Comparison of ENCODE assay signal across 8 cellular contexts in the genomic region with DNA sequence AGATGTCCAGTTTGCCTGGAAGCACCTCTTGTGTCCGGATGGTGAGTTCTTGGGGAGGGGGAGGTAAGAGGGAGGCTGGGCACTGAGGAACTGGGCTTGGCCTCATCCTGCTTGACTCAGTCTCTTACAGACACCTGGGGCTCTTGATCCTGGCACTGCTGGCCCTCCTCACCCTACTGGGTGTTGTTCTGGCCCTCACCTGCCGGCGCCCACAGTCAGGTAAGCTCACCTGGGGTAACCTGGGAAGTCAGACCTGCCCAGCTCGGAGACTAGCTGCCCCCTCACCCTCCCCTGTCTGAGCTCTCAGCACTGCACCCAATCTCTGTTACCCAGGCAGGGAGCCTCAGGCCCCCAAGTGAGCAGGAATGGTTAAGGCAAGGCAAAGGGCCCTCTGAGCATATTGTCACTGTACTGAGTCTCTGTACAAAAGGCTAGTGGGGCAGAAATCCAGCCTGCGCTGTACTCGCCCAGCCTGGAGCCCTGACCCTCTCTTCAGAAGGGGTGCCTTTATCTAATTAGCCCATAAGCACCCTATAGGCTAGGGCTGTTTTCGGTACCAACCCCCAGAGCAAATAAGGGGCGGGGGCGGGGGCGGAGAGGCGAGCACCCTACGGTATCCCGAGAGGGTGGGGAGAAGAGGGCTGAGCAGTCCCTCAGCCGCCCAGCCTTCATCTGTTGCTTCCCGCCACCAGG. TPM values are rescaled to one million over a fixed set of nuclear protein-coding genes. Genes with fewer than 3 reads are reported as not detected.
DNase-seq lines count a peak whose midpoint lies in the region; ATAC-seq, FAIRE-seq and TF ChIP-seq lines count a peak whose summit lies in the region.

No MANE protein-coding gene starts in this region.

- H3K4me1 ChIP-seq in gastroesophageal sphincter (peaks cover 0 to 57% (median 20%) of the 10 kb centered on the region in 3 donors), small intestine (ENCODE audit: control insufficient read depth in 2 of 2, insufficient read depth in 1 of 2, low read depth in 1 of 2, low read length in 1 of 2) (peaks cover 4 to 6% of the 10 kb centered on the region in 2 donors)

- H3K27ac ChIP-seq in gastroesophageal sphincter (peak overlapping the region; percentile 81 to 96 (median 92)), small intestine (ENCODE audit: low read depth in 1 of 2, low read length in 1 of 2) (peak overlapping the region; percentile 80 to 86)

- no peak for FAIRE-seq in small intestine (lab: Jason Lieb, UNC)

- no peak for TF ChIP-seq EP300 in gastroesophageal sphincter (IDR thresholded peaks at IDR 0.05)

- H3K27me3 ChIP-seq in gastroesophageal sphincter = no peaks in the 10 kb centered on the region
- H3K27me3 ChIP-seq in small intestine (ENCODE audit: control insufficient read depth in 2 of 2, insufficient read depth in 2 of 2, low read length in 2 of 2) = no peaks in the 10 kb centered on the region

- H3K36me3 ChIP-seq in gastroesophageal sphincter (peaks cover 0 to 6% of the 10 kb centered on the region in 2 donors), small intestine (ENCODE audit: control insufficient read depth in 2 of 2, insufficient read depth in 2 of 2, low read length in 2 of 2) (peaks cover 0 to 11% of the 10 kb centered on the region in 2 donors)

- no peak for TF ChIP-seq CTCF in gastroesophageal sphincter (IDR thresholded peaks at IDR 0.05)

- H3K9me3 ChIP-seq in gastroesophageal sphincter (no peaks in the 10 kb centered on the region), small intestine (ENCODE audit: control insufficient read depth, low read depth) (no peaks in the 10 kb centered on the region)

- DNase-seq in NCI-H1694 treated with DMSO at 0.1 percent for 48 hours (lab: John Stamatoyannopoulos, UW) (peak; percentile 8), NCI-H1694 (lab: John Stamatoyannopoulos, UW) (no peak), NCI-H82 (lab: John Stamatoyannopoulos, UW) (peak; percentile 86), small intestine (no peak), Ammon's horn (ENCODE audit: low spot score) (no peak), kidney glomerular epithelial cell (lab: John Stamatoyannopoulos, UW) (no peak), COLO829 (ENCODE audit: low spot score) (no peak)

- ATAC-seq in gastroesophageal sphincter = no peak

- H3K4me3 ChIP-seq in gastroesophageal sphincter (peak overlapping the region; percentile 43 to 65), small intestine (ENCODE audit: low read depth in 1 of 2, low read length in 2 of 2) (peak overlapping the region in 1 of 2 donors; percentile 53)

- TF ChIP-seq POLR2A in gastroesophageal sphincter (IDR thresholded peaks at IDR 0.05) = no peak

- WGBS in gastroesophageal sphincter (ENCODE audit: low coverage in 1 of 2), 2 donors = 0% methylated on average over 1 to 5 of the region's 15 CpGs
- 15 to 21% (median 19%) methylated on average over 15 of the region's 15 CpGs for WGBS in small intestine, 3 donors

RNA-seq across cellular contexts. Expression of gene IL17RC, which starts 2.2 kb away (rescaled TPM):
- 10 to 100 TPM; 31.0 to 64.0 (median 52.8) TPM for total RNA-seq in gastroesophageal sphincter
- 10 to 100 TPM; 35.7 to 96.2 (median 45.0) TPM for polyA plus RNA-seq in small intestine

RNA-seq across cellular contexts. Expression of gene IL17RE, which starts 12.1 kb away (rescaled TPM):
- under 1 TPM; 0.47 to 0.85 (median 0.79) TPM for total RNA-seq in gastroesophageal sphincter
- polyA plus RNA-seq in small intestine = 10 to 100 TPM; 31.3 to 59.3 (median 41.4) TPM

RNA-seq across cellular contexts. Expression of gene CRELD1, which starts 18.9 kb away (rescaled TPM):
- 10 to 100 TPM; 54.3 to 80.0 (median 64.6) TPM for total RNA-seq in gastroesophageal sphincter
- polyA plus RNA-seq in small intestine = 10 to 100 TPM; 16.2 to 34.3 (median 30.0) TPM

RNA-seq across cellular contexts. Expression of gene JAGN1, which starts 24.3 kb away (rescaled TPM):
- 10 to 100 TPM; 23.4 to 39.3 (median 31.7) TPM for total RNA-seq in gastroesophageal sphincter
- polyA plus RNA-seq in small intestine = 10 to 100 TPM; 49.0 to 56.8 (median 54.9) TPM

RNA-seq across cellular contexts. Expression of gene CIDEC, which starts 34.7 kb away (rescaled TPM):
- total RNA-seq in gastroesophageal sphincter = 10 to 100 TPM in 1 of 4 donors, 1 to 10 TPM in 1, under 1 TPM in 1, not detected in 1; 0.35 to 12.4 (median 1.6) TPM
- polyA plus RNA-seq in small intestine = 100 to 1,000 TPM in 2 of 3 donors, 10 to 100 TPM in 1; 62.5 to 748 (median 557) TPM

Comparison
In these comparisons a context has a peak if more than half of its experiments do, and no peak if none do; other contexts are left out.
1. DNase-seq: peak in NCI-H1694 treated with DMSO at 0.1 percent for 48 hours (single experiment) and NCI-H82 (single experiment); none in NCI-H1694 (single experiment), small intestine (single experiment), Ammon's horn (single experiment), kidney glomerular epithelial cell (single experiment) and COLO829 (single experiment).